In the genomic region with DNA sequence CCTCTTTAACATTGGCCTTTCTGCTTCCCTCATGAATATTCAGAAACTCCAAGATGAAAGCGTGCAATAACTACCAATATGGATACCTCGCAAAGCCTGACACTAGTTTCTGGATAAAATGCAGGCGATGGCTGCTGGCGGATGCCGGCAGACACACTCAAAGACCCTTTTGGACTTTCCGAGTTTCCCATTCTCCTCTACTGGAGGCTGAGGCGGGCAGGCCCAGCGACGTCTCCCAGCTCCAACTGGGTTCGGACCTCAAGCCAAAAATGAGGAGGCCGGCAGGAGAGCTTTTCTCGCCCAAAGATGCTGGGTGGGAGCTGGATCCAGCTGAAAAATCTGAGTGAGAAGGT, we compare ENCODE assay signal across 9 cellular contexts. TPM values are rescaled to one million over a fixed set of nuclear protein-coding genes. Genes with fewer than 3 reads are reported as not detected.
DNase-seq lines count a peak whose midpoint lies in the region; ATAC-seq and TF ChIP-seq lines count a peak whose summit lies in the region.
"Had no signal": no experiment of that assay in that cellular context is flagged by ENCODE, and none has a peak within 500 bp of the region (broad histone marks: within the 10 kb centered on the region; RNA-seq: fewer than 3 reads in every experiment).

No MANE protein-coding gene starts in this region.

- H3K36me3 Mint-ChIP-seq in activated CD8-positive, alpha-beta memory T cell treated with anti-CD3 and anti-CD28 coated beads, Interleukin-2, amount 10 ng/mL, durations not matched to agents 7 days and 5 days = peaks cover 2% of the 10 kb centered on the region
- H3K36me3 Mint-ChIP-seq in central memory CD8-positive, alpha-beta T cell (ENCODE audit: insufficient read depth) = peaks cover 1% of the 10 kb centered on the region

- H3K4me3 ChIP-seq in mesodermal cell (ENCODE audit: extremely low read depth, insufficient read depth, low read length, poor library complexity, severe bottlenecking) = peak overlapping the region; percentile 63
- H3K4me3 ChIP-seq in tibial nerve = peak overlapping the region; percentile 24 to 68 (median 52)

- no peak for TF ChIP-seq POLR2A in tibial nerve (IDR thresholded peaks at IDR 0.05)

- peaks cover 0 to 5% of the 10 kb centered on the region in 2 donors for H3K27me3 ChIP-seq in tibial nerve

- no peak for DNase-seq in activated CD8-positive, alpha-beta memory T cell treated with anti-CD3 and anti-CD28 coated beads, Interleukin-2, amount 10 ng/mL, durations not matched to agents 7 days and 5 days
- DNase-seq in activated CD8-positive, alpha-beta memory T cell treated with anti-CD3 and anti-CD28 coated beads for 24 hours = no peak
- no peak for DNase-seq in central memory CD8-positive, alpha-beta T cell (ENCODE audit: low spot score in 2 of 2)
- DNase-seq in tibial nerve (ENCODE audit: low spot score in 2 of 2) = no peak
- no peak for DNase-seq in retina
- no peak for DNase-seq in hippocampal formation (lab: John Stamatoyannopoulos, UW)

- peaks cover 43% of the 10 kb centered on the region for H3K27me3 Mint-ChIP-seq in activated CD8-positive, alpha-beta memory T cell treated with anti-CD3 and anti-CD28 coated beads, Interleukin-2, amount 10 ng/mL, durations not matched to agents 7 days and 5 days
- H3K27me3 Mint-ChIP-seq in central memory CD8-positive, alpha-beta T cell = peaks cover 53% of the 10 kb centered on the region

- H3K4me1 Mint-ChIP-seq in activated CD8-positive, alpha-beta memory T cell treated with anti-CD3 and anti-CD28 coated beads, Interleukin-2, amount 10 ng/mL, durations not matched to agents 7 days and 5 days = peaks cover 18% of the 10 kb centered on the region
- peaks cover 22% of the 10 kb centered on the region for H3K4me1 Mint-ChIP-seq in central memory CD8-positive, alpha-beta T cell

- no peak for TF ChIP-seq EP300 in tibial nerve (IDR thresholded peaks at IDR 0.05)

- H3K27ac ChIP-seq in mesodermal cell (ENCODE audit: low read depth, low read length, severe bottlenecking) (no peak overlapping the region), tibial nerve (peak overlapping the region; percentile 53 to 96 (median 84))
- H3K27ac ChIP-seq: C4-2B had no signal

- 63 to 70% methylated on average over 8 to 10 of the region's 12 CpGs for WGBS in mesodermal cell (ENCODE audit: insufficient coverage in 2 of 2), 2 experiments
- WGBS in tibial nerve, 2 donors = 16 to 33% methylated on average over 12 of the region's 12 CpGs

- CTCF ChIA-PET in activated CD8-positive, alpha-beta memory T cell treated with anti-CD3 and anti-CD28 coated beads, Interleukin-2, amount 10 ng/mL, durations not matched to agents 7 days and 5 days (lab: Charles Lee) = no interaction called here

- no peak overlapping the region for H3K27ac Mint-ChIP-seq in activated CD8-positive, alpha-beta memory T cell treated with anti-CD3 and anti-CD28 coated beads, Interleukin-2, amount 10 ng/mL, durations not matched to agents 7 days and 5 days
- peak overlapping the region; percentile 58 for H3K27ac Mint-ChIP-seq in central memory CD8-positive, alpha-beta T cell (ENCODE audit: low read depth)

- ATAC-seq in activated CD8-positive, alpha-beta memory T cell treated with anti-CD3 and anti-CD28 coated beads, Interleukin-2, amount 10 ng/mL, durations not matched to agents 7 days and 5 days = no peak
- no peak for ATAC-seq in central memory CD8-positive, alpha-beta T cell (replicated peaks; ENCODE audit: extremely low read depth, poor library complexity, severe bottlenecking)
- ATAC-seq in esophagus mucosa = no peak

- H3K4me1 ChIP-seq in mesodermal cell (ENCODE audit: control insufficient read depth, insufficient read depth, low read length, poor library complexity, severe bottlenecking) (peaks cover 5% of the 10 kb centered on the region), tibial nerve (peaks cover 0 to 19% (median 9%) of the 10 kb centered on the region in 4 donors)

- no peak for TF ChIP-seq CTCF in tibial nerve (IDR thresholded peaks at IDR 0.05)

- peak overlapping the region; percentile 70 for H3K4me3 Mint-ChIP-seq in activated CD8-positive, alpha-beta memory T cell treated with anti-CD3 and anti-CD28 coated beads, Interleukin-2, amount 10 ng/mL, durations not matched to agents 7 days and 5 days
- H3K4me3 Mint-ChIP-seq in central memory CD8-positive, alpha-beta T cell = peak overlapping the region; percentile 86

- no peaks in the 10 kb centered on the region for H3K9me3 ChIP-seq in mesodermal cell (ENCODE audit: control insufficient read depth, low read length)
- H3K9me3 ChIP-seq in tibial nerve = no peaks in the 10 kb centered on the region

- no peaks in the 10 kb centered on the region for H3K9me3 Mint-ChIP-seq in activated CD8-positive, alpha-beta memory T cell treated with anti-CD3 and anti-CD28 coated beads, Interleukin-2, amount 10 ng/mL, durations not matched to agents 7 days and 5 days (ENCODE audit: low read depth)
- no peaks in the 10 kb centered on the region for H3K9me3 Mint-ChIP-seq in central memory CD8-positive, alpha-beta T cell

- H3K36me3 ChIP-seq in mesodermal cell (ENCODE audit: control insufficient read depth, insufficient read depth, low read length) = no peaks in the 10 kb centered on the region
- no peaks in the 10 kb centered on the region for H3K36me3 ChIP-seq in tibial nerve

RNA-seq across cellular contexts. Expression of a gene that starts 0.4 kb away (rescaled TPM):
- total RNA-seq in activated CD8-positive, alpha-beta memory T cell treated with anti-CD3 and anti-CD28 coated beads, Interleukin-2, amount 10 ng/mL, durations not matched to agents 7 days and 5 days = 1 to 10 TPM; 1.1 to 9.0 TPM
- polyA plus RNA-seq in mesodermal cell (2013, experiment 1 of 2) = 85.6 TPM
- 58.9 TPM for polyA plus RNA-seq in mesodermal cell (2013, experiment 2 of 2)
- 100 to 1,000 TPM in 1 of 4 donors, 10 to 100 TPM in 3; 73.8 to 109 (median 90.2) TPM for total RNA-seq in tibial nerve
- total RNA-seq in esophagus mucosa = 4.5 TPM

Comparison
In these comparisons a context has a peak if more than half of its experiments do, and no peak if none do; other contexts are left out.
1. RNA of a gene that starts 0.4 kb away (total RNA-seq): 73.8 to 109 TPM in tibial nerve; 1.1 to 9.0 TPM in activated CD8-positive, alpha-beta memory T cell treated with anti-CD3 and anti-CD28 coated beads, Interleukin-2, amount 10 ng/mL, durations not matched to agents 7 days and 5 days and 4.5 TPM in esophagus mucosa (single experiment); every median in the first group is over 4 times any median in the second.